In genomic region chr6:157034433-157035230, GRCh38 we compare ENCODE assay signal across 8 cellular contexts.
A peak's percentile ranks its signal among the peaks of the same experiment; 100 is the strongest.
DNase-seq lines count a peak whose midpoint lies in the region; ATAC-seq and TF ChIP-seq lines count a peak whose summit lies in the region.

No MANE protein-coding gene starts in this region.

- no peak for ATAC-seq in GM19397 (IDR thresholded peaks at IDR 0.05; ENCODE audit: unreplicated experiment)
- ATAC-seq in GM21515 (IDR thresholded peaks at IDR 0.05; ENCODE audit: unreplicated experiment) = no peak

- peak; percentile 75 for DNase-seq in G401 (ENCODE audit: low spot score)
- DNase-seq in HuH-7.5 (ENCODE audit: low spot score) = peak; percentile 34
- DNase-seq in RKO (ENCODE audit: low spot score) = peak; percentile 78
- no peak for DNase-seq in colonic mucosa
- peak; percentile 55 for DNase-seq in myocyte (ENCODE audit: low read depth)
- DNase-seq in activated CD4-positive, CD25-positive, alpha-beta regulatory T cell treated with anti-CD3 and anti-CD28 coated beads, Interleukin-2, amount 50 U/mL, for 72 hours = no peak

- H3K9me3 ChIP-seq in colonic mucosa = no peaks in the 10 kb centered on the region

- H3K27ac ChIP-seq in colonic mucosa = no peak overlapping the region

- H3K4me1 ChIP-seq in colonic mucosa = peaks cover 6% of the 10 kb centered on the region

- H3K27me3 ChIP-seq in colonic mucosa = no peaks in the 10 kb centered on the region

- in situ Hi-C loops in G401 (cut with HindIII; ENCODE audit: low sequenced_read_pairs) = no loop called here

- intact Hi-C loops in colonic mucosa (cut with DNase I) = loop anchor here (5.0 to 10.0 kb wide), 2 partner anchors 153 to 240 kb away; no protein-coding TSS in a partner anchor

- H3K4me3 ChIP-seq in colonic mucosa = no peak overlapping the region

- H3K9ac ChIP-seq in colonic mucosa (ENCODE audit: low read depth in 2 of 2, low read length in 2 of 2) = no peak overlapping the region

- H3K36me3 ChIP-seq in colonic mucosa = no peaks in the 10 kb centered on the region

- TF ChIP-seq CTCF in colonic mucosa (IDR thresholded peaks at IDR 0.05) = peak; percentile 53

Comparison
In these comparisons a context has a peak if more than half of its experiments do, and no peak if none do; other contexts are left out.
1. DNase-seq: peak in G401 (single experiment), HuH-7.5 (single experiment), RKO (single experiment) and myocyte (single experiment); none in colonic mucosa (single experiment) and activated CD4-positive, CD25-positive, alpha-beta regulatory T cell treated with anti-CD3 and anti-CD28 coated beads, Interleukin-2, amount 50 U/mL, for 72 hours (single experiment).